ENCODE assay signal across 18 cellular contexts in the genomic region with DNA sequence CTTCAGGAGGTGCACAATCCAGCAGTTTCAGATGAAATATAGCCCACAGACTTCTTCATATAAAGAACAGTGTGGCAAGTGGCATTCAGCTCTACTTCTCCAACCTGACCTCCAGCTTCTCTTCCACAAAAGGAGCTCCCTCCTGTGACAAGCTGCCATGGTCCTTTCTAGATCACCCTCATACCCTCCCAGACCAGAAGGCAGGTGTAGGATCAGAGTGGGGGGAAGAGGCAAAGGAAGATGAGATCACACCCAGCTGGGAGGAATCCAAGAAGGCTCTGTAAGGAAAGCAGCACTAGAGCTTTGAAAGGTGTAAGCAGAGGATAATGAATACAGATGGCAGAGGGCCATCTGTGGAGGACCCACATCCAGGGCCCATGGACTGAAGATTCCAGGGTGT.
"Had no signal": no experiment of that assay in that cellular context is flagged by ENCODE, and none has a peak within 500 bp of the region (broad histone marks: within the 10 kb centered on the region; RNA-seq: fewer than 3 reads in every experiment).

No MANE protein-coding gene starts in this region.

- H3K27me3 ChIP-seq: adrenal gland, colonic mucosa, heart right ventricle, right lobe of liver, spleen, suprapubic skin, upper lobe of left lung had no signal

- H3K27ac ChIP-seq: colonic mucosa, left ventricle myocardium inferior, prostate gland, right lobe of liver, suprapubic skin, upper lobe of left lung had no signal

- H3K4me1 ChIP-seq: colonic mucosa, prostate gland, right lobe of liver had no signal

- H3K9me3 ChIP-seq: adrenal gland, colonic mucosa, heart right ventricle, left ventricle myocardium inferior, prostate gland, right lobe of liver, spleen, suprapubic skin, upper lobe of left lung had no signal

- H3K36me3 ChIP-seq: colonic mucosa, prostate gland had no signal

- DNase-seq: activated CD4-positive, alpha-beta T cell treated with anti-CD3 and anti-CD28 coated beads, Interleukin-2, amount 50 U/mL, for 1 hour; activated naive CD4-positive, alpha-beta T cell treated with anti-CD3 and anti-CD28 coated beads for 36 hours; activated T-cell treated with anti-CD3 and anti-CD28 coated beads for 4 hours; caudate nucleus; colonic mucosa; effector CD8-positive, alpha-beta T cell; heart right ventricle; left ventricle myocardium inferior; spleen; stimulated activated CD4-positive, alpha-beta T cell treated with anti-CD3 and anti-CD28 coated beads, Interleukin-2, amount 100 ng/mL, for 24 hours; stimulated activated naive CD8-positive, alpha-beta T cell treated with anti-CD3 and anti-CD28 coated beads, Interleukin-15, Interleukin-2, amounts not matched to agents 100 U/mL and 50 U/mL, for 24 hours; upper lobe of left lung had no signal

- H3K4me3 ChIP-seq: adrenal gland, colonic mucosa, heart right ventricle, left ventricle myocardium inferior, prostate gland, right lobe of liver, spleen, suprapubic skin, upper lobe of left lung had no signal

- ATAC-seq: activated T-helper 17 cell treated with anti-CD3 and anti-CD28 coated beads, Interleukin-2, amount 50 U/mL, for 72 hours; heart right ventricle; natural killer cell treated with Interleukin-12 subunit alpha and Interleukin-12 subunit beta and Interleukin-15 and Interleukin-18, amount 100 ng/mL, for 72 hours; right lobe of liver; stimulated activated naive CD8-positive, alpha-beta T cell treated with anti-CD3 and anti-CD28 coated beads, Interleukin-15, Interleukin-2, amounts not matched to agents 100 U/mL and 50 U/mL, for 24 hours had no signal
